Comparison of ENCODE assay signal across 10 cellular contexts in genomic region chr1:243288062-243288461, GRCh38. TPM values are rescaled to one million over a fixed set of nuclear protein-coding genes. Genes with fewer than 3 reads are reported as not detected.
DNase-seq lines count a peak whose midpoint lies in the region; ATAC-seq lines count a peak whose summit lies in the region.
"Had no signal": no experiment of that assay in that cellular context is flagged by ENCODE, and none has a peak within 500 bp of the region (broad histone marks: within the 10 kb centered on the region; RNA-seq: fewer than 3 reads in every experiment).

No MANE protein-coding gene starts in this region.

- H3K4me1 ChIP-seq in CD4-positive, CD25-positive, alpha-beta regulatory T cell (ENCODE audit: control insufficient read depth, insufficient read depth, low read length, poor library complexity, severe bottlenecking), result no peaks in the 10 kb centered on the region
- H3K4me1 ChIP-seq in mesodermal cell (ENCODE audit: control insufficient read depth, insufficient read depth, low read length, poor library complexity, severe bottlenecking), result peaks cover 57% of the 10 kb centered on the region

- H3K9me3 ChIP-seq in CD4-positive, CD25-positive, alpha-beta regulatory T cell (ENCODE audit: control insufficient read depth in 2 of 2, low read length in 2 of 2), result peaks cover 0 to 5% of the 10 kb centered on the region in 2 experiments
- no peaks in the 10 kb centered on the region for H3K9me3 ChIP-seq in mesodermal cell (ENCODE audit: control insufficient read depth, low read length)

- peaks cover 19 to 39% (median 27%) of the 10 kb centered on the region in 4 donors for H3K4me1 Mint-ChIP-seq in CD4-positive, CD25-positive, alpha-beta regulatory T cell
- H3K4me1 Mint-ChIP-seq in activated naive CD8-positive, alpha-beta T cell treated with anti-CD3 and anti-CD28 coated beads, Interleukin-2, amount 10 ng/mL, durations not matched to agents 7 days and 5 days, result peaks cover 14% of the 10 kb centered on the region

- peak overlapping the region in 2 of 3 donors; percentile 15 to 77 for H3K27ac Mint-ChIP-seq in CD4-positive, CD25-positive, alpha-beta regulatory T cell
- H3K27ac Mint-ChIP-seq in activated naive CD8-positive, alpha-beta T cell treated with anti-CD3 and anti-CD28 coated beads, Interleukin-2, amount 10 ng/mL, durations not matched to agents 7 days and 5 days, result peak overlapping the region; percentile 63

- H3K4me3 ChIP-seq in CD4-positive, CD25-positive, alpha-beta regulatory T cell (ENCODE audit: low read depth, low read length), result no peak overlapping the region
- H3K4me3 ChIP-seq in mesodermal cell (ENCODE audit: extremely low read depth, insufficient read depth, low read length, poor library complexity, severe bottlenecking), result no peak overlapping the region

- no peaks in the 10 kb centered on the region for H3K27me3 ChIP-seq in CD4-positive, CD25-positive, alpha-beta regulatory T cell (ENCODE audit: control insufficient read depth, insufficient read depth, low read length)

- whole genome bisulfite sequencing in mesodermal cell (ENCODE audit: insufficient coverage in 2 of 2), 2 experiments, result 85 to 91% methylated on average over 4 to 5 of the region's 6 CpGs

- peaks cover 71% of the 10 kb centered on the region for H3K36me3 Mint-ChIP-seq in CD4-positive, CD25-positive, alpha-beta regulatory T cell
- peaks cover 46% of the 10 kb centered on the region for H3K36me3 Mint-ChIP-seq in activated naive CD8-positive, alpha-beta T cell treated with anti-CD3 and anti-CD28 coated beads, Interleukin-2, amount 10 ng/mL, durations not matched to agents 7 days and 5 days

- no peak for DNase-seq in CD4-positive, CD25-positive, alpha-beta regulatory T cell
- no peak for DNase-seq in activated naive CD8-positive, alpha-beta T cell treated with anti-CD3 and anti-CD28 coated beads, Interleukin-2, amount 10 ng/mL, durations not matched to agents 7 days and 5 days
- no peak for DNase-seq in NCI-H1105 treated with DMSO at 0.1 percent for 48 hours (lab: John Stamatoyannopoulos, UW)
- DNase-seq in COLO829 (ENCODE audit: low spot score), result no peak
- DNase-seq in cerebellum (ENCODE audit: low spot score), result no peak
- DNase-seq: NCI-H1694; stimulated activated CD4-positive, alpha-beta T cell treated with anti-CD3 and anti-CD28 coated beads, Interleukin-4, amount 100 ng/mL, for 1 hour had no signal

- no peak for ATAC-seq in CD4-positive, CD25-positive, alpha-beta regulatory T cell (ENCODE audit: low read depth in 2 of 2)
- peak; percentile 17 for ATAC-seq in HG02763 (IDR thresholded peaks at IDR 0.05; ENCODE audit: unreplicated experiment)
- no peak for ATAC-seq in activated naive CD8-positive, alpha-beta T cell treated with anti-CD3 and anti-CD28 coated beads, Interleukin-2, amount 10 ng/mL, durations not matched to agents 7 days and 5 days (ENCODE audit: low read depth)
- ATAC-seq in activated CD4-positive, CD25-positive, alpha-beta regulatory T cell treated with anti-CD3 and anti-CD28 coated beads, Interleukin-2, amount 50 U/mL, for 24 hours, result no peak

- POLR2A ChIA-PET in activated naive CD8-positive, alpha-beta T cell treated with anti-CD3 and anti-CD28 coated beads, Interleukin-2, amount 10 ng/mL, durations not matched to agents 7 days and 5 days (lab: Charles Lee), result interaction anchor here (1.8 kb wide), 1 partner anchor 33 kb away, joined by 5 read pairs; the partner anchor contains the start of genes CEP170 and SDCCAG8

- H3K27ac ChIP-seq in CD4-positive, CD25-positive, alpha-beta regulatory T cell (ENCODE audit: insufficient read depth, low read length, poor library complexity, severe bottlenecking), result no peak overlapping the region
- peak overlapping the region; percentile 63 for H3K27ac ChIP-seq in mesodermal cell (ENCODE audit: low read depth, low read length, severe bottlenecking)

- H3K4me3 Mint-ChIP-seq in CD4-positive, CD25-positive, alpha-beta regulatory T cell, result no peak overlapping the region
- peak overlapping the region; percentile 2 for H3K4me3 Mint-ChIP-seq in activated naive CD8-positive, alpha-beta T cell treated with anti-CD3 and anti-CD28 coated beads, Interleukin-2, amount 10 ng/mL, durations not matched to agents 7 days and 5 days

- peaks cover 46% of the 10 kb centered on the region for H3K36me3 ChIP-seq in CD4-positive, CD25-positive, alpha-beta regulatory T cell (ENCODE audit: control insufficient read depth, insufficient read depth, low read length)
- H3K36me3 ChIP-seq in mesodermal cell (ENCODE audit: control insufficient read depth, insufficient read depth, low read length), result peaks cover 46% of the 10 kb centered on the region

- H3K9me3 Mint-ChIP-seq in CD4-positive, CD25-positive, alpha-beta regulatory T cell, result peaks cover 0 to 7% (median 0%) of the 10 kb centered on the region in 7 donors
- peaks cover 1% of the 10 kb centered on the region for H3K9me3 Mint-ChIP-seq in activated naive CD8-positive, alpha-beta T cell treated with anti-CD3 and anti-CD28 coated beads, Interleukin-2, amount 10 ng/mL, durations not matched to agents 7 days and 5 days

- no peaks in the 10 kb centered on the region for H3K27me3 Mint-ChIP-seq in CD4-positive, CD25-positive, alpha-beta regulatory T cell
- no peaks in the 10 kb centered on the region for H3K27me3 Mint-ChIP-seq in activated naive CD8-positive, alpha-beta T cell treated with anti-CD3 and anti-CD28 coated beads, Interleukin-2, amount 10 ng/mL, durations not matched to agents 7 days and 5 days

RNA-seq across cellular contexts. Expression of gene SDCCAG8, which starts 32.2 kb away (rescaled TPM):
- 28.0 TPM for total RNA-seq in CD4-positive, CD25-positive, alpha-beta regulatory T cell
- 10 to 100 TPM; 19.4 to 28.5 (median 22.1) TPM for polyA plus RNA-seq in CD4-positive, CD25-positive, alpha-beta regulatory T cell
- 10 to 100 TPM; 27.3 to 32.7 TPM for total RNA-seq in activated naive CD8-positive, alpha-beta T cell treated with anti-CD3 and anti-CD28 coated beads, Interleukin-2, amount 10 ng/mL, durations not matched to agents 7 days and 5 days
- polyA plus RNA-seq in mesodermal cell (2013, experiment 1 of 2), result 28.8 TPM
- 23.2 TPM for polyA plus RNA-seq in mesodermal cell (2013, experiment 2 of 2)
- total RNA-seq in cerebellum, result 34.9 TPM

RNA-seq across cellular contexts. Expression of gene CEP170, which starts 33.0 kb away (rescaled TPM):
- total RNA-seq in CD4-positive, CD25-positive, alpha-beta regulatory T cell, result 35.5 TPM
- 10 to 100 TPM in 1 of 4 donors, 1 to 10 TPM in 3; 6.8 to 13.0 (median 8.1) TPM for polyA plus RNA-seq in CD4-positive, CD25-positive, alpha-beta regulatory T cell
- total RNA-seq in activated naive CD8-positive, alpha-beta T cell treated with anti-CD3 and anti-CD28 coated beads, Interleukin-2, amount 10 ng/mL, durations not matched to agents 7 days and 5 days, result 10 to 100 TPM; 36.1 to 37.8 TPM
- 131 TPM for polyA plus RNA-seq in mesodermal cell (2013, experiment 1 of 2)
- 126 TPM for polyA plus RNA-seq in mesodermal cell (2013, experiment 2 of 2)
- total RNA-seq in cerebellum, result 360 TPM
